ENCODE assay signal across 37 cellular contexts in genomic region chr21:40800126-40800525, GRCh38. TPM values are rescaled to one million over a fixed set of nuclear protein-coding genes. Genes with fewer than 3 reads are reported as not detected.
"Had no signal": no experiment of that assay in that cellular context is flagged by ENCODE, and none has a peak within 500 bp of the region (broad histone marks: within the 10 kb centered on the region; RNA-seq: fewer than 3 reads in every experiment).

No MANE protein-coding gene starts in this region.

- H3K27me3 ChIP-seq: MG63 had no signal

- DNase-seq: Karpas-422, Kasumi-1, MG63, MM.1S, MV-4-11, NCI-H1048, NCI-H1092, NCI-H1092 treated with DMSO at 0.1 percent for 48 hours, NCI-H1105, NCI-H1105 treated with DMSO at 0.1 percent for 48 hours, NCI-H1417, NCI-H1417 treated with DMSO at 0.1 percent for 48 hours, NCI-H1436, NCI-H1436 treated with DMSO at 0.1 percent for 48 hours, NCI-H146, NCI-H1694, NCI-H1694 treated with DMSO at 0.1 percent for 48 hours, NCI-H187, NCI-H187 treated with DMSO at 0.1 percent for 48 hours, NCI-H1930, NCI-H2029, NCI-H2029 treated with DMSO at 0.1 percent for 48 hours, NCI-H2081, NCI-H2081 treated with DMSO at 0.1 percent for 48 hours, NCI-H2107, NCI-H2171, NCI-H2171 treated with DMSO at 0.1 percent for 48 hours, NCI-H2227 treated with DMSO at 0.1 percent for 48 hours, NCI-H226, NCI-H345, NCI-H446, NCI-H446 treated with DMSO at 0.1 percent for 48 hours, NCI-H510A, NCI-H510A treated with DMSO at 0.1 percent for 48 hours had no signal

- H3K36me3 ChIP-seq: MG63 had no signal

- H3K4me3 ChIP-seq: MG63 had no signal

RNA-seq across cellular contexts. Expression of gene DSCAM, which starts 46.8 kb away (rescaled TPM):
- total RNA-seq: LHCN-M2, M059J, NCI-H460 had no signal
